11 cellular contexts compared by ENCODE assay signal in the genomic region with DNA sequence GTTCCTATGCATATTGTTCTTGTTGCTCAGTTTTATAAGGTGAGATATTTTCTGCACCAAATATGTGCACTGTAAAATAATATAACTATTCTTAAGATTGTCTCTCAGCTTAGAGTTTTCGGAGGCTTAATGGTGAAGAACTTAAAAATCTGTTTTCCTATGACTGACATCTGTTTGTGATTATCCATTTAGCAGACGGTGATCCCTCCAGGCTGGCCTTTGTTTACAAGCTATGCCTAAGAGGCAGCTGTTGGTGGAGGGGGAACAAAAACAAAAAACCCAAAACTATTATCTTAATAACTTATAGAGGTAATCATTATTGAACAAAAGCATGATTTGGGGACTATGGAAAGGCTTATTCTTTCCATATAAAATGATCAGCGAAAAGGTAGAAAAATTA. TPM values are rescaled to one million over a fixed set of nuclear protein-coding genes. Genes with fewer than 3 reads are reported as not detected.
DNase-seq lines count a peak whose midpoint lies in the region; ATAC-seq, FAIRE-seq and TF ChIP-seq lines count a peak whose summit lies in the region.
"Had no signal": no experiment of that assay in that cellular context is flagged by ENCODE, and none has a peak within 500 bp of the region (broad histone marks: within the 10 kb centered on the region; RNA-seq: fewer than 3 reads in every experiment).

No MANE protein-coding gene starts in this region.

- RAD21 ChIA-PET in GM12878 (lab: Charles Lee; ENCODE audit: unreplicated experiment) = interaction anchor here (0.8 to 11.9 kb wide), 30 partner anchors 7 to 121 kb away, joined by 3 to 146 read pairs (median 8); a partner anchor contains a TSS

- ATAC-seq in CD4-positive, alpha-beta T cell (ENCODE audit: poor library complexity) = no peak
- ATAC-seq in GM12878 = no peak
- ATAC-seq: HCT116, Panc1 had no signal

- DNase-seq in CD4-positive, alpha-beta T cell = no peak
- no peak for DNase-seq in GM12878 (ENCODE audit: low read depth, low spot score)
- peak; percentile 46 for DNase-seq in osteoblast (ENCODE audit: insufficient read length, low spot score, missing footprints)
- DNase-seq in GM19240 (ENCODE audit: insufficient read length, low spot score) = no peak
- DNase-seq in activated CD4-positive, CD25-positive, alpha-beta regulatory T cell treated with anti-CD3 and anti-CD28 coated beads, Interleukin-2, amount 50 U/mL, for 72 hours = no peak
- DNase-seq in stimulated activated CD4-positive, alpha-beta T cell treated with anti-CD3 and anti-CD28 coated beads, Interleukin-4, amount 100 ng/mL, for 4 hours = no peak
- DNase-seq in NCI-H510A treated with DMSO at 0.1 percent for 48 hours (lab: John Stamatoyannopoulos, UW) = no peak
- DNase-seq: activated gamma-delta T cell had no signal

- no peaks in the 10 kb centered on the region for H4K20me1 ChIP-seq in KMS-11 (ENCODE audit: insufficient read depth)
- no peaks in the 10 kb centered on the region for H4K20me1 ChIP-seq in GM12878 (ENCODE audit: control insufficient read depth, insufficient read depth)
- no peaks in the 10 kb centered on the region for H4K20me1 ChIP-seq in osteoblast (ENCODE audit: insufficient read depth, low read length)

- H3K9me3 ChIP-seq in CD4-positive, alpha-beta T cell (ENCODE audit: control insufficient read depth, low read length) = no peaks in the 10 kb centered on the region
- no peaks in the 10 kb centered on the region for H3K9me3 ChIP-seq in GM12878 (replicated peaks; ENCODE audit: control insufficient read depth, insufficient read depth, low read length)
- no peaks in the 10 kb centered on the region for H3K9me3 ChIP-seq in osteoblast (ENCODE audit: low read depth, low read length)

- intact Hi-C loops in CD4-positive, alpha-beta T cell (cut with DNase I, micrococcal nuclease) = no loop called here
- intact Hi-C loops in GM12878 (cut with micrococcal nuclease; ENCODE audit: unreplicated experiment) = loop anchor here (1.0 to 5.0 kb wide), 3 partner anchors 17 to 524 kb away; a partner anchor contains a TSS

- no peaks in the 10 kb centered on the region for H3K27me3 Mint-ChIP-seq in CD4-positive, alpha-beta T cell

- peaks cover 38% of the 10 kb centered on the region for H3K4me1 Mint-ChIP-seq in CD4-positive, alpha-beta T cell (ENCODE audit: low read depth)

- SMC1A ChIA-PET in GM12878 (lab: Charles Lee; ENCODE audit: uncharacterized antibody, unreplicated experiment) = interaction anchor here (0.7 to 11.3 kb wide), 31 partner anchors 8 to 118 kb away, joined by 3 to 311 read pairs (median 5); a partner anchor contains a TSS

- no peak for TF ChIP-seq POLR2A in GM12878 (IDR thresholded peaks at IDR 0.05; ENCODE audit: low read depth, low read length)

- H3K36me3 ChIP-seq in KMS-11 (ENCODE audit: insufficient read depth) (no peaks in the 10 kb centered on the region), GM12878 (ENCODE audit: control insufficient read depth in 2 of 2, insufficient read depth in 2 of 2, low read length in 1 of 2) (no peaks in the 10 kb centered on the region), osteoblast (ENCODE audit: insufficient read depth, low read length) (no peaks in the 10 kb centered on the region)

- no peaks in the 10 kb centered on the region for H3K36me3 Mint-ChIP-seq in CD4-positive, alpha-beta T cell (ENCODE audit: low read depth)

- H2AFZ ChIP-seq in KMS-11 (ENCODE audit: low read depth) (peak overlapping the region; percentile 67; the same call in 1 of the 2 replicates), GM12878 (ENCODE audit: control insufficient read depth, low read depth, low read length) (peak overlapping the region; percentile 9), osteoblast (ENCODE audit: low read length) (peak overlapping the region; percentile 81)

- TF ChIP-seq RAD21 in GM12878 (IDR thresholded peaks at IDR 0.05; ENCODE audit: insufficient read depth, low read depth, low read length) = no peak

- 14% methylated on average over 3 of the region's 3 CpGs for WGBS in GM12878 (ENCODE audit: insufficient coverage, insufficient replicate concordance, low lambda C conversion rate, missing lambda C conversion rate)

- in situ Hi-C loops in GM12878 (cut with MboI) = no loop called here

- BruUV-seq in GM12878 (replicated peaks; lab: Mats Ljungman, UMichigan) = no TSS peak

- TF ChIP-seq CTCF in CD4-positive, alpha-beta T cell (IDR thresholded peaks at IDR 0.05) = no peak
- no peak for TF ChIP-seq CTCF in KMS-11 (conservative IDR thresholded peaks at IDR 0.05; ENCODE audit: low read depth, low read length)
- no peak for TF ChIP-seq CTCF in GM12878 (IDR thresholded peaks at IDR 0.05 in 2 of 3, conservative IDR thresholded peaks at IDR 0.05 in 1 of 3; ENCODE audit: control insufficient read depth in 2 of 3, extremely low read depth in 1 of 3, insufficient read depth in 1 of 3, low read depth in 3 of 3, low read length in 3 of 3)
- no peak for TF ChIP-seq CTCF in osteoblast (IDR thresholded peaks at IDR 0.05; ENCODE audit: extremely low read depth, low read depth, low read length)

- H3K79me2 ChIP-seq in KMS-11 (ENCODE audit: insufficient read depth, low read depth) (no peaks in the 10 kb centered on the region), GM12878 (ENCODE audit: control insufficient read depth, insufficient read depth, low read length) (peaks cover 43% of the 10 kb centered on the region), osteoblast (ENCODE audit: insufficient read depth, low read length) (peaks cover 43% of the 10 kb centered on the region)

- CTCF ChIA-PET in CD4-positive, alpha-beta T cell (lab: Charles Lee) = no interaction called here
- CTCF ChIA-PET in GM12878 (lab: Yijun Ruan, JAX) = interaction anchor here (0.7 to 6.5 kb wide), 14 partner anchors 7 to 524 kb away, joined by 3 to 32 read pairs (median 4); a partner anchor contains a TSS

- peak overlapping the region; percentile 72 for H3K27ac Mint-ChIP-seq in CD4-positive, alpha-beta T cell

- H3K4me1 ChIP-seq in KMS-11 (ENCODE audit: low read depth, poor library complexity, severe bottlenecking) (peaks cover 41% of the 10 kb centered on the region), GM12878 (ENCODE audit: control insufficient read depth, insufficient read depth, low read length) (peaks cover 39% of the 10 kb centered on the region), osteoblast (ENCODE audit: insufficient read depth, low read length) (peaks cover 53% of the 10 kb centered on the region)

- H3K27me3 ChIP-seq in CD4-positive, alpha-beta T cell (ENCODE audit: control insufficient read depth, insufficient read depth, low read length) = no peaks in the 10 kb centered on the region
- H3K27me3 ChIP-seq in KMS-11 (ENCODE audit: insufficient read depth, low read depth) (no peaks in the 10 kb centered on the region), GM12878 (replicated peaks in 1 of 2; ENCODE audit: control insufficient read depth in 2 of 2, insufficient read depth in 2 of 2, low read length in 1 of 2) (no peaks in the 10 kb centered on the region), osteoblast (ENCODE audit: insufficient read depth, low read length) (no peaks in the 10 kb centered on the region)

- H3K9ac ChIP-seq in KMS-11 = peak overlapping the region; percentile 51; the same call in 1 of the 2 replicates
- H3K9ac ChIP-seq in GM12878 (ENCODE audit: control insufficient read depth, insufficient read depth, low read length) = peak overlapping the region; percentile 54

- H3K27ac ChIP-seq in CD4-positive, alpha-beta T cell (ENCODE audit: low read depth, low read length) = no peak overlapping the region
- H3K27ac ChIP-seq in KMS-11 (peak overlapping the region; percentile 70; the same call in 1 of the 2 replicates), GM12878 (ENCODE audit: control insufficient read depth, insufficient read depth) (peak overlapping the region; percentile 82), osteoblast (ENCODE audit: low read depth, low read length) (peak overlapping the region; percentile 96)

- H3K4me2 ChIP-seq in KMS-11 = peak overlapping the region; percentile 86
- H3K4me2 ChIP-seq in GM12878 (ENCODE audit: control insufficient read depth, insufficient read depth) = peak overlapping the region; percentile 75
- H3K4me2 ChIP-seq in osteoblast (ENCODE audit: insufficient read depth, low read length) = peak overlapping the region; percentile 97

- peak overlapping the region; percentile 74 for H3K4me3 Mint-ChIP-seq in CD4-positive, alpha-beta T cell

- POLR2A ChIA-PET in CD4-positive, alpha-beta T cell (lab: Charles Lee) = interaction anchor here (1.2 to 2.2 kb wide), 3 partner anchors 17 to 46 kb away, joined by 4 to 7 read pairs (median 5); no protein-coding TSS in a partner anchor
- POLR2A ChIA-PET in GM12878 (lab: Charles Lee) = interaction anchor here (0.6 to 6.8 kb wide), 31 partner anchors 8 to 120 kb away, joined by 3 to 68 read pairs (median 7); a partner anchor contains a TSS

- no peaks in the 10 kb centered on the region for H3K9me3 Mint-ChIP-seq in CD4-positive, alpha-beta T cell

- TF ChIP-seq EP300 in GM12878 (IDR thresholded peaks at IDR 0.05; ENCODE audit: borderline replicate concordance in 1 of 2, control insufficient read depth in 1 of 2, low read depth in 2 of 2, low read length in 2 of 2) = no peak

- H3K4me3 ChIP-seq in KMS-11 (IDR thresholded peaks at IDR 0.05; ENCODE audit: insufficient read depth, low read depth, low read length) (no peak overlapping the region), GM12878 (peak overlapping the region; percentile 49), osteoblast (ENCODE audit: insufficient read depth, low read length) (peak overlapping the region; percentile 75)

- FAIRE-seq in GM12878 (lab: Jason Lieb, UNC) = no peak

TF ChIP-seq in GM12878, 131 proteins besides CTCF, POLR2A, EP300 and RAD21 (continues in another document):
- TF ChIP-seq ZZZ3 (IDR thresholded peaks at IDR 0.05; ENCODE audit: control insufficient read depth, insufficient read length, low read depth) (no peak), POU2F2 (IDR thresholded peaks at IDR 0.05; ENCODE audit: borderline replicate concordance, low read depth, low read length) (no peak)

RNA-seq across cellular contexts. Expression of a gene that starts 0.7 kb away (rescaled TPM):
- total RNA-seq in CD4-positive, alpha-beta T cell = under 1 TPM; 0.11 to 0.17 TPM
- 37.4 and 39.7 TPM in 2 replicates for total RNA-seq in GM12878 (2013; cell fraction: nucleolus; rRNA removed)
- 3.4 and 4.0 TPM in 2 replicates for total RNA-seq in GM12878 (2014; rRNA removed)
- total RNA-seq in GM12878 (2014; rRNA removed; fragmentation: Illumina TruSeq; extraction: Trizol) = 3.2 and 3.9 TPM in 2 replicates
- total RNA-seq in GM12878 (2021) = 1.9 and 2.4 TPM in 2 replicates
- 1.5 TPM for polyA plus RNA-seq in GM12878 (2011; ENCODE audit: low read depth)
- 37.3 and 46.0 TPM in 2 replicates for polyA plus RNA-seq in GM12878 (2011; rRNA removed)
- polyA plus RNA-seq in GM12878 (2011; cell fraction: cytosol; rRNA removed) = 19.5 and 25.9 TPM in 2 replicates
- polyA plus RNA-seq in GM12878 (2011; cell fraction: nucleus; rRNA removed) = 22.2 and 35.4 TPM in 2 replicates
- 1.3 and 3.0 TPM in 2 replicates for polyA plus RNA-seq in GM12878 (2012)
- polyA plus RNA-seq in GM12878 (2014; fragmentation: Illumina TruSeq; extraction: Trizol) = 2.9 and 3.3 TPM in 2 replicates
- 1 to 10 TPM; 1.5 to 2.5 TPM for polyA plus RNA-seq in GM12878 (2014; fragmentation: Nextera tagmentation; extraction: Ambion mirVana)
- polyA plus RNA-seq in GM12878 (2014; rRNA removed) = 1.8 and 2.0 TPM in 2 replicates
- 1 to 10 TPM; 3.0 to 4.1 TPM for polyA plus RNA-seq in GM12878 (2016; fragmentation: Nextera tagmentation; extraction: Ambion mirVana)
- polyA minus RNA-seq in GM12878 (2011; rRNA and poly(A)+ RNA removed) = 51.9 and 57.8 TPM in 2 replicates
- 16.7 and 17.6 TPM in 2 replicates for polyA minus RNA-seq in GM12878 (2011; cell fraction: cytosol; rRNA and poly(A)+ RNA removed)
- 29.9 and 30.0 TPM in 2 replicates for polyA minus RNA-seq in GM12878 (2011; cell fraction: nucleus; rRNA and poly(A)+ RNA removed)
- 4.7 and 5.3 TPM in 2 replicates for total RNA-seq in osteoblast

Comparison
In these comparisons a context has a peak if more than half of its experiments do, and no peak if none do; other contexts are left out.
1. H2AFZ ChIP-seq: peak in every context shown above with its lines; median percentile 81 in osteoblast; 67 in KMS-11; 9 in GM12878.